Comparison of ENCODE assay signal across 10 cellular contexts in genomic region chr3:15634671-15635661, GRCh38. TPM values are rescaled to one million over a fixed set of nuclear protein-coding genes. Genes with fewer than 3 reads are reported as not detected.
A peak's percentile ranks its signal among the peaks of the same experiment; 100 is the strongest.
DNase-seq lines count a peak whose midpoint lies in the region; ATAC-seq, FAIRE-seq and TF ChIP-seq lines count a peak whose summit lies in the region.
"Had no signal": no experiment of that assay in that cellular context is flagged by ENCODE, and none has a peak within 500 bp of the region (broad histone marks: within the 10 kb centered on the region; RNA-seq: fewer than 3 reads in every experiment).

No MANE protein-coding gene starts in this region.

- intact Hi-C loops in kidney (cut with DNase I): loop anchor here (10.0 kb wide), 1 partner anchor 170 kb away; no protein-coding TSS in a partner anchor

- ATAC-seq in stimulated activated naive B cell treated with anti-CD40 and anti-IgM and Interleukin-4, amounts not matched to agents 10 μg/mL and 1 μg/mL and 100 μg/mL, for 72 hours (replicated peaks): no peak

- H2AFZ ChIP-seq in astrocyte (ENCODE audit: low read depth, low read length): peak overlapping the region; percentile 44

- H3K79me2 ChIP-seq in astrocyte (ENCODE audit: insufficient read depth, low read length): no peaks in the 10 kb centered on the region

- no peaks in the 10 kb centered on the region for H3K9me3 ChIP-seq in astrocyte (ENCODE audit: insufficient read depth, low read depth, low read length)
- H3K9me3 ChIP-seq in kidney (ENCODE audit: control insufficient read depth in 1 of 2, low read length in 2 of 2): no peaks in the 10 kb centered on the region

- H3K4me2 ChIP-seq in astrocyte (ENCODE audit: low read length): peak overlapping the region; percentile 77

- DNase-seq in GM04503 (ENCODE audit: low read depth): peak; percentile 84
- peak; percentile 98 for DNase-seq in astrocyte (ENCODE audit: low read depth)
- DNase-seq in kidney: peak; percentile 72
- DNase-seq in stimulated activated naive B cell treated with anti-CD40 and anti-IgM and Interleukin-4, amounts not matched to agents 10 μg/mL and 1 μg/mL and 100 μg/mL, for 72 hours: no peak
- no peak for DNase-seq in stimulated activated CD4-positive, alpha-beta T cell treated with anti-CD3 and anti-CD28 coated beads, Interleukin-2, amount 100 ng/mL, for 48 hours
- DNase-seq in DMS79 (lab: John Stamatoyannopoulos, UW): no peak
- no peak for DNase-seq in hepatic stellate cell (ENCODE audit: low spot score)
- no peak for DNase-seq in NCI-H748 treated with DMSO at 0.1 percent for 48 hours (lab: John Stamatoyannopoulos, UW)
- DNase-seq: NCI-H1105, T-helper 9 cell had no signal

- H3K4me1 Mint-ChIP-seq in astrocyte (ENCODE audit: low read depth, unreplicated experiment): peaks cover 56% of the 10 kb centered on the region
- peaks cover 41 to 48% of the 10 kb centered on the region in 2 donors for H3K4me1 Mint-ChIP-seq in stimulated activated naive B cell treated with anti-CD40 and anti-IgM and Interleukin-4, amounts not matched to agents 10 μg/mL and 1 μg/mL and 100 μg/mL, for 72 hours

- H3K36me3 ChIP-seq in astrocyte (ENCODE audit: insufficient read depth, low read length) (no peaks in the 10 kb centered on the region), kidney (ENCODE audit: control insufficient read depth in 1 of 2, insufficient read depth in 2 of 2, low read length in 2 of 2) (peaks cover 0 to 5% of the 10 kb centered on the region in 2 donors)

- H3K36me3 Mint-ChIP-seq in astrocyte (ENCODE audit: low read depth, unreplicated experiment): peaks cover 5% of the 10 kb centered on the region
- H3K36me3 Mint-ChIP-seq in stimulated activated naive B cell treated with anti-CD40 and anti-IgM and Interleukin-4, amounts not matched to agents 10 μg/mL and 1 μg/mL and 100 μg/mL, for 72 hours: peaks cover 2 to 17% of the 10 kb centered on the region in 2 donors

- H3K4me3 ChIP-seq in astrocyte (ENCODE audit: insufficient read depth, low read depth, low read length): no peak overlapping the region
- no peak overlapping the region for H3K4me3 ChIP-seq in kidney (ENCODE audit: low read length in 2 of 2)

- peaks cover 2% of the 10 kb centered on the region for H3K9me3 Mint-ChIP-seq in astrocyte (ENCODE audit: unreplicated experiment)
- H3K9me3 Mint-ChIP-seq in stimulated activated naive B cell treated with anti-CD40 and anti-IgM and Interleukin-4, amounts not matched to agents 10 μg/mL and 1 μg/mL and 100 μg/mL, for 72 hours: no peaks in the 10 kb centered on the region

- H3K27ac Mint-ChIP-seq in astrocyte (ENCODE audit: unreplicated experiment): no peak overlapping the region
- peak overlapping the region; percentile 92 for H3K27ac Mint-ChIP-seq in stimulated activated naive B cell treated with anti-CD40 and anti-IgM and Interleukin-4, amounts not matched to agents 10 μg/mL and 1 μg/mL and 100 μg/mL, for 72 hours

- H3K4me1 ChIP-seq in astrocyte (ENCODE audit: insufficient read depth, low read length) (peaks cover 85% of the 10 kb centered on the region), kidney (ENCODE audit: control insufficient read depth in 1 of 2, insufficient read depth in 1 of 2, low read depth in 1 of 2, low read length in 2 of 2) (peaks cover 0 to 11% of the 10 kb centered on the region in 2 donors)

- H3K27ac ChIP-seq in astrocyte (ENCODE audit: low read depth, low read length): peak overlapping the region; percentile 98
- H3K27ac ChIP-seq in kidney (ENCODE audit: low read depth in 2 of 2, low read length in 2 of 2): no peak overlapping the region

- no peak overlapping the region for H3K4me3 Mint-ChIP-seq in astrocyte (ENCODE audit: unreplicated experiment)
- no peak overlapping the region for H3K4me3 Mint-ChIP-seq in stimulated activated naive B cell treated with anti-CD40 and anti-IgM and Interleukin-4, amounts not matched to agents 10 μg/mL and 1 μg/mL and 100 μg/mL, for 72 hours

- no peak for FAIRE-seq in astrocyte (lab: Jason Lieb, UNC)
- no peak for FAIRE-seq in kidney (lab: Jason Lieb, UNC)

- H3K9ac ChIP-seq in astrocyte (ENCODE audit: low read length) (peak overlapping the region; percentile 83), kidney (ENCODE audit: low read length in 2 of 2) (no peak overlapping the region)

- no peaks in the 10 kb centered on the region for H4K20me1 ChIP-seq in astrocyte (ENCODE audit: insufficient read depth, low read length)

- no peaks in the 10 kb centered on the region for H3K27me3 Mint-ChIP-seq in astrocyte (ENCODE audit: low read depth, unreplicated experiment)
- H3K27me3 Mint-ChIP-seq in stimulated activated naive B cell treated with anti-CD40 and anti-IgM and Interleukin-4, amounts not matched to agents 10 μg/mL and 1 μg/mL and 100 μg/mL, for 72 hours: no peaks in the 10 kb centered on the region

- H3K27me3 ChIP-seq in astrocyte (ENCODE audit: insufficient read depth, low read length): no peaks in the 10 kb centered on the region

- TF ChIP-seq CTCF in astrocyte (IDR thresholded peaks at IDR 0.05; ENCODE audit: insufficient read depth, low read depth, low read length) (no peak), kidney (IDR thresholded peaks at IDR 0.05; ENCODE audit: borderline replicate concordance, extremely low read depth, insufficient read depth) (no peak)

RNA-seq across cellular contexts. Expression of gene BTD, which starts 33.4 kb away (rescaled TPM):
- total RNA-seq in astrocyte: 16.2 and 19.0 TPM in 2 replicates
- total RNA-seq in kidney: 22.7 TPM
- polyA plus RNA-seq in kidney (ENCODE audit: insufficient read depth, low read depth, low replicate concordance): 37.2 TPM

RNA-seq across cellular contexts. Expression of gene HACL1, which starts 33.6 kb away (rescaled TPM):
- 17.3 and 17.8 TPM in 2 replicates for total RNA-seq in astrocyte
- 27.1 TPM for total RNA-seq in kidney
- 25.3 TPM for polyA plus RNA-seq in kidney (ENCODE audit: insufficient read depth, low read depth, low replicate concordance)

Comparison
In these comparisons a context has a peak if more than half of its experiments do, and no peak if none do; other contexts are left out.
1. DNase-seq: peak in GM04503 (single experiment), astrocyte (single experiment) and kidney (single experiment); none in stimulated activated naive B cell treated with anti-CD40 and anti-IgM and Interleukin-4, amounts not matched to agents 10 μg/mL and 1 μg/mL and 100 μg/mL, for 72 hours (single experiment), stimulated activated CD4-positive, alpha-beta T cell treated with anti-CD3 and anti-CD28 coated beads, Interleukin-2, amount 100 ng/mL, for 48 hours (0 of 2), DMS79 (single experiment), hepatic stellate cell (single experiment) and NCI-H748 treated with DMSO at 0.1 percent for 48 hours (single experiment).